9 cellular contexts compared by ENCODE assay signal in the genomic region with DNA sequence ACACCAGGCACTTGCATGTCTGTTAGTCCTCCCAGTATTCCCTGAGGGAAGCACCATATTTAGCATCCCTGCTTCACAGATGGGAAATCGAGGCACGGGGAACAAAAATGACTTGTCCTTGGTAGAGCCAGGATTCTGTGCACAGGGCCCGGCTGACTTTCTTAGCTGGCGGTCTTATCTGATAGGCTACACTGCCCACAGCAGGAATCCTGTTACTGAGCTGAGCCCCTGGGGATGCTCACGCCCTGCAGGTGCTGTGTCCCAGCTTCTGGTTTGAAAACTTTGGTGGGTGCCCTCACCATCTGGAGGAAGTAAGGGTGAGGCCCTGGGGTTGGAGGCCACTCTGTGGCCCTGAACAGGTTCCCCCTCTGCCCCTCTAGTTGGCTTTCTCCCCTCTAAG. TPM values are rescaled to one million over a fixed set of nuclear protein-coding genes. Genes with fewer than 3 reads are reported as not detected.
A peak's percentile ranks its signal among the peaks of the same experiment; 100 is the strongest.
DNase-seq lines count a peak whose midpoint lies in the region; ATAC-seq and TF ChIP-seq lines count a peak whose summit lies in the region.
"Had no signal": no experiment of that assay in that cellular context is flagged by ENCODE, and none has a peak within 500 bp of the region (broad histone marks: within the 10 kb centered on the region; RNA-seq: fewer than 3 reads in every experiment).

No MANE protein-coding gene starts in this region.

- H3K9me3 ChIP-seq in right lobe of liver (no peaks in the 10 kb centered on the region), MG63 (no peaks in the 10 kb centered on the region)

- H3K4me1 ChIP-seq in right lobe of liver: peaks cover 0 to 26% (median 11%) of the 10 kb centered on the region in 4 donors

- 77 to 90% (median 81%) methylated on average over 5 of the region's 5 CpGs for WGBS in adipose tissue, 3 donors
- WGBS in right lobe of liver (ENCODE audit: insufficient coverage, low coverage, low lambda C conversion rate, missing lambda C conversion rate): 100% methylated on average over 1 of the region's 5 CpGs

- H3K4me3 ChIP-seq in GM12865 (ENCODE audit: low read depth, low read length) (peak overlapping the region; percentile 41), skin epidermis (no peak overlapping the region), right lobe of liver (no peak overlapping the region), MG63 (no peak overlapping the region)

- H3K27ac ChIP-seq in adipose tissue (ENCODE audit: low read depth, low read length) (peak overlapping the region; percentile 33), skin epidermis (peak overlapping the region in 18 of 21 experiments; percentile 56 to 93 (median 81)), right lobe of liver (no peak overlapping the region)

- TF ChIP-seq CTCF in GM12865 (IDR thresholded peaks at IDR 0.05; ENCODE audit: insufficient read depth, low read depth, low read length, missing control alignments) (no peak), GM13977 (IDR thresholded peaks at IDR 0.05; ENCODE audit: extremely low read depth, insufficient read depth, missing control alignments) (no peak), right lobe of liver (IDR thresholded peaks at IDR 0.05) (no peak)

- ATAC-seq in HG03354 (IDR thresholded peaks at IDR 0.05; ENCODE audit: poor library complexity, severe bottlenecking, unreplicated experiment) (peak; percentile 21), right lobe of liver (no peak)

- DNase-seq in GM12865 (ENCODE audit: low read depth) (peak; percentile 81), GM13977 (ENCODE audit: low spot score) (no peak), right lobe of liver (no peak), MG63 (no peak)
- DNase-seq in stimulated activated CD4-positive, alpha-beta T cell treated with anti-CD3 and anti-CD28 coated beads, Interleukin-1b, Interleukin-23, amount 100 ng/mL, for 48 hours: no peak
- DNase-seq: NCI-H446 had no signal

- H3K27me3 ChIP-seq in right lobe of liver (no peaks in the 10 kb centered on the region), MG63 (no peaks in the 10 kb centered on the region)

- TF ChIP-seq POLR2A in right lobe of liver (IDR thresholded peaks at IDR 0.05): no peak

- intact Hi-C loops in right lobe of liver (cut with DNase I): no loop called here

- in situ Hi-C loops in GM13977 (cut with MboI; ENCODE audit: low pct_unique_long_range_greater_than_20kb, low sequenced_read_pairs, unreplicated experiment): no loop called here

- H3K36me3 ChIP-seq in right lobe of liver (no peaks in the 10 kb centered on the region), MG63 (peaks cover 35% of the 10 kb centered on the region)

RNA-seq across cellular contexts. Expression of gene TTC7A, which starts 43.0 kb away (rescaled TPM):
- polyA plus RNA-seq in adipose tissue: 10 to 100 TPM; 13.3 to 22.6 (median 15.5) TPM
- total RNA-seq in right lobe of liver: 10 to 100 TPM in 2 of 6 experiments, 1 to 10 TPM in 4; 7.6 to 15.5 (median 9.8) TPM
- total RNA-seq in MG63 (2014; rRNA removed; shearing (Covaris generic); ENCODE audit: low replicate concordance): 10.4 and 15.1 TPM in 2 replicates

Comparison
In these comparisons a context has a peak if more than half of its experiments do, and no peak if none do; other contexts are left out.
1. H3K27ac ChIP-seq: peak in adipose tissue (single experiment) and skin epidermis (18 of 21); none in right lobe of liver (0 of 3).